Comparison of ENCODE assay signal across 16 cellular contexts in genomic region chr2:120769787-120770120, GRCh38.
"Had no signal": no experiment of that assay in that cellular context is flagged by ENCODE, and none has a peak within 500 bp of the region (broad histone marks: within the 10 kb centered on the region; RNA-seq: fewer than 3 reads in every experiment).

No MANE protein-coding gene starts in this region.

- H3K36me3 ChIP-seq: right lobe of liver, stomach, thoracic aorta, upper lobe of right lung had no signal

- H3K4me3 ChIP-seq: body of pancreas, mucosa of descending colon, psoas muscle, right lobe of liver, stomach, thoracic aorta, upper lobe of right lung had no signal

- ATAC-seq: body of pancreas; mucosa of descending colon; naive thymus-derived CD4-positive, alpha-beta T cell; psoas muscle; right lobe of liver; upper lobe of right lung had no signal

- H3K27me3 ChIP-seq: body of pancreas, right lobe of liver, stomach, upper lobe of right lung had no signal

- H3K9me3 ChIP-seq: body of pancreas, mucosa of descending colon, psoas muscle, right lobe of liver, stomach, thoracic aorta, upper lobe of right lung had no signal

- H3K27ac ChIP-seq: body of pancreas, psoas muscle, right lobe of liver, thoracic aorta, upper lobe of right lung had no signal

- H3K27me3 Mint-ChIP-seq: activated naive CD8-positive, alpha-beta T cell; dendritic cell treated with granulocyte-macrophage colony-stimulating factor and Interleukin-4, amounts not matched to agents 40 ng/mL and 50 ng/mL, for 4 days; naive thymus-derived CD4-positive, alpha-beta T cell had no signal

- H3K9me3 Mint-ChIP-seq: dendritic cell treated with granulocyte-macrophage colony-stimulating factor and Interleukin-4, amounts not matched to agents 40 ng/mL and 50 ng/mL, for 4 days; naive thymus-derived CD4-positive, alpha-beta T cell had no signal

- H3K4me1 ChIP-seq: body of pancreas, psoas muscle, right lobe of liver had no signal

- H3K27ac Mint-ChIP-seq: activated naive CD8-positive, alpha-beta T cell; dendritic cell treated with granulocyte-macrophage colony-stimulating factor and Interleukin-4, amounts not matched to agents 40 ng/mL and 50 ng/mL, for 4 days; naive thymus-derived CD4-positive, alpha-beta T cell had no signal

- DNase-seq: activated CD4-positive, alpha-beta T cell treated with anti-CD3 and anti-CD28 coated beads, Interleukin-2, amount 50 U/mL, for 48 hours; activated T-cell treated with anti-CD3 and anti-CD28 coated beads, Interleukin-2, amount 50 U/mL, for 1 hour; amniotic stem cell; body of pancreas; cerebellar nuclear complex; effector memory CD4-positive, alpha-beta T cell; foreskin melanocyte; naive thymus-derived CD4-positive, alpha-beta T cell; stomach had no signal

- H3K36me3 Mint-ChIP-seq: activated naive CD8-positive, alpha-beta T cell; naive thymus-derived CD4-positive, alpha-beta T cell had no signal

- H3K4me3 Mint-ChIP-seq: activated naive CD8-positive, alpha-beta T cell; dendritic cell treated with granulocyte-macrophage colony-stimulating factor and Interleukin-4, amounts not matched to agents 40 ng/mL and 50 ng/mL, for 4 days; naive thymus-derived CD4-positive, alpha-beta T cell had no signal
